8 cellular contexts compared by ENCODE assay signal in genomic region chr1:155206891-155207577, GRCh38. TPM values are rescaled to one million over a fixed set of nuclear protein-coding genes. Genes with fewer than 3 reads are reported as not detected.
DNase-seq lines count a peak whose midpoint lies in the region; ATAC-seq and TF ChIP-seq lines count a peak whose summit lies in the region.

No MANE protein-coding gene starts in this region.

- H3K36me3 ChIP-seq in HEK293 (ENCODE audit: control insufficient read depth in 2 of 2, insufficient read depth in 1 of 2, low read length in 2 of 2), result peaks cover 0 to 21% of the 10 kb centered on the region in 2 experiments; a peak in 1 of 3 replicates

- no peaks in the 10 kb centered on the region for H3K9me3 Mint-ChIP-seq in chondrocyte (ENCODE audit: low read depth)

- H3K27ac ChIP-seq in HEK293 (ENCODE audit: extremely low read depth, low read depth, low read length) (no peak overlapping the region; the same call in 1 of the 2 replicates), layer of hippocampus (ENCODE audit: low read depth, low read length) (peak overlapping the region; percentile 98)

- H3K4me3 ChIP-seq in HEK293 (ENCODE audit: low read depth, low read length), result no peak overlapping the region

- H3K4me3 Mint-ChIP-seq in chondrocyte (ENCODE audit: unreplicated experiment), result peak overlapping the region; percentile 80

- H3K27ac Mint-ChIP-seq in chondrocyte (ENCODE audit: unreplicated experiment), result peak overlapping the region; percentile 99

- H3K4me1 Mint-ChIP-seq in chondrocyte (ENCODE audit: low read depth), result peaks cover 43% of the 10 kb centered on the region

- H3K27me3 Mint-ChIP-seq in chondrocyte (ENCODE audit: low read depth), result no peaks in the 10 kb centered on the region

- no peaks in the 10 kb centered on the region for H3K9me3 ChIP-seq in HEK293 (ENCODE audit: control insufficient read depth, insufficient read depth, low read depth, low read length)

- ATAC-seq in HG02678 (IDR thresholded peaks at IDR 0.05; ENCODE audit: unreplicated experiment), result no peak

- POLR2A ChIA-PET in HEK293 (lab: Yijun Ruan, JAX), result interaction anchor here (0.7 to 1.7 kb wide), 8 partner anchors 12 to 117 kb away, joined by 3 to 8 read pairs (median 5); partner anchors contain the start of genes KRTCAP2, SCAMP3 and TRIM46

- DNase-seq in AG20443 (ENCODE audit: low spot score) (peak; percentile 73), NCI-H510A (lab: John Stamatoyannopoulos, UW) (peak; percentile 58), chondrocyte (ENCODE audit: low spot score) (peak; percentile 69)
- peak; percentile 80 for DNase-seq in activated CD4-positive, alpha-beta T cell treated with anti-CD3 and anti-CD28 coated beads for 1 hour
- peak; percentile 88 to 90 for DNase-seq in stimulated activated CD4-positive, alpha-beta T cell treated with anti-CD3 and anti-CD28 coated beads, Interleukin-1b, Interleukin-23, amount 100 ng/mL, for 4 hours (ENCODE audit: low read depth in 2 of 2)

- CTCF ChIA-PET in HEK293 (lab: Yijun Ruan, JAX), result interaction anchor here (0.5 to 3.6 kb wide), 31 partner anchors 9 to 478 kb away, joined by 3 to 28 read pairs (median 4); partner anchors contain the start of genes CLK2, KRTCAP2 and TRIM46

- peak; percentile 98 for TF ChIP-seq CTCF in HEK293 (tag by site-specific recombination; IDR thresholded peaks at IDR 0.05)
- TF ChIP-seq CTCF in chondrocyte (IDR thresholded peaks at IDR 0.05), result peak; percentile 93

- no peaks in the 10 kb centered on the region for H3K27me3 ChIP-seq in layer of hippocampus (ENCODE audit: control insufficient read depth, insufficient read depth, low read length)

- H3K4me1 ChIP-seq in HEK293 (ENCODE audit: control insufficient read depth, insufficient read depth, low read length), result peaks cover 4% of the 10 kb centered on the region

- H3K36me3 Mint-ChIP-seq in chondrocyte (ENCODE audit: low read depth), result peaks cover 2% of the 10 kb centered on the region

TF ChIP-seq in HEK293, 187 proteins besides CTCF, POLR2A, EP300 and RAD21 (continues in another document):
- TF ChIP-seq ZNF366 (tag by site-specific recombination; conservative IDR thresholded peaks at IDR 0.05), result peak; percentile 57
- no peak for TF ChIP-seq ZNF701 (tag by site-specific recombination; IDR thresholded peaks at IDR 0.05)
- no peak for TF ChIP-seq TSHZ1 (tag by site-specific recombination; IDR thresholded peaks at IDR 0.05; ENCODE audit: borderline replicate concordance)
- TF ChIP-seq ZNF350 (tag by site-specific recombination; IDR thresholded peaks at IDR 0.05), result no peak
- TF ChIP-seq ZFP69B (tag by site-specific recombination; IDR thresholded peaks at IDR 0.05), result no peak
- no peak for TF ChIP-seq PRDM1 (tag by site-specific recombination; IDR thresholded peaks at IDR 0.05)
- TF ChIP-seq ZFP37 (tag by site-specific recombination; IDR thresholded peaks at IDR 0.05), result 0 out of 2 replicates have a peak, but pooled peaks have one; percentile 51
- no peak for TF ChIP-seq ZNF354C (tag by site-specific recombination; IDR thresholded peaks at IDR 0.05; ENCODE audit: borderline replicate concordance, low read depth)
- TF ChIP-seq ZNF140 (tag by site-specific recombination; IDR thresholded peaks at IDR 0.05), result no peak
- TF ChIP-seq ZNF837 (tag by site-specific recombination; IDR thresholded peaks at IDR 0.05), result no peak
- no peak for TF ChIP-seq PATZ1 (tag by site-specific recombination; IDR thresholded peaks at IDR 0.05)
- no peak for TF ChIP-seq ZNF792 (tag by site-specific recombination; IDR thresholded peaks at IDR 0.05)
- TF ChIP-seq GLIS1 (tag by site-specific recombination; IDR thresholded peaks at IDR 0.05), result peak; percentile 75
- no peak for TF ChIP-seq GLI4 (tag by site-specific recombination; IDR thresholded peaks at IDR 0.05)
- TF ChIP-seq SALL2 (tag by site-specific recombination; IDR thresholded peaks at IDR 0.05; ENCODE audit: borderline replicate concordance), result no peak
- peak; percentile 24; the same call in 1 of the 2 replicates for TF ChIP-seq SP7 (tag by site-specific recombination; IDR thresholded peaks at IDR 0.05)
- TF ChIP-seq, protein P1, sequence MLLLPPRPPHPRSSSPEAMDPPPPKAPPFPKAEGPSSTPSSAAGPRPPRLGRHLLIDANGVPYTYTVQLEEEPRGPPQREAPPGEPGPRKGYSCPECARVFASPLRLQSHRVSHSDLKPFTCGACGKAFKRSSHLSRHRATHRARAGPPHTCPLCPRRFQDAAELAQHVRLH (tag by site-specific recombination; IDR thresholded peaks at IDR 0.05), result no peak
- TF ChIP-seq ZNF132 (tag by site-specific recombination; IDR thresholded peaks at IDR 0.05; ENCODE audit: borderline replicate concordance), result no peak
- no peak for TF ChIP-seq ZNF529 (tag by site-specific recombination; IDR thresholded peaks at IDR 0.05; ENCODE audit: insufficient replicate concordance)
- TF ChIP-seq ZNF677 (tag by site-specific recombination; IDR thresholded peaks at IDR 0.05), result no peak
- TF ChIP-seq ZNF549 (tag by site-specific recombination; IDR thresholded peaks at IDR 0.05), result no peak
- TF ChIP-seq, protein P2, sequence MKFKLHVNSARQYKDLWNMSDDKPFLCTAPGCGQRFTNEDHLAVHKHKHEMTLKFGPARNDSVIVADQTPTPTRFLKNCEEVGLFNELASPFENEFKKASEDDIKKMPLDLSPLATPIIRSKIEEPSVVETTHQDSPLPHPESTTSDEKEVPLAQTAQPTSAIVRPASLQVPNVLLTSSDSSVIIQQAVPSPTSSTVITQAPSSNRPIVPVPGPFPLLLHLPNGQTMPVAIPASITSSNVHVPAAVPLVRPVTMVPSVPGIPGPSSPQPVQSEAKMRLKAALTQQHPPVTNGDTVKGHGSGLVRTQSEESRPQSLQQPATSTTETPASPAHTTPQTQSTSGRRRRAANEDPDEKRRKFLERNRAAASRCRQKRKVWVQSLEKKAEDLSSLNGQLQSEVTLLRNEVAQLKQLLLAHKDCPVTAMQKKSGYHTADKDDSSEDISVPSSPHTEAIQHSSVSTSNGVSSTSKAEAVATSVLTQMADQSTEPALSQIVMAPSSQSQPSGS (tag by site-specific recombination; IDR thresholded peaks at IDR 0.05; ENCODE audit: low read depth), result no peak
- no peak for TF ChIP-seq BCL6B (tag by site-specific recombination; IDR thresholded peaks at IDR 0.05)

RNA-seq across cellular contexts. Expression of gene THBS3, which starts 0.7 kb away (rescaled TPM):
- total RNA-seq in chondrocyte, result 112 to 127 TPM (median 118 TPM) in 3 replicates

RNA-seq across cellular contexts. Expression of gene MTX1, which starts 1.5 kb away (rescaled TPM):
- 28.2 to 49.1 TPM (median 29.8 TPM) in 3 replicates for total RNA-seq in chondrocyte

RNA-seq across cellular contexts. Expression of gene TRIM46, which starts 33.4 kb away (rescaled TPM):
- 9.6 to 10.7 TPM (median 9.7 TPM) in 3 replicates for total RNA-seq in chondrocyte

RNA-seq across cellular contexts. Expression of gene KRTCAP2, which starts 33.9 kb away (rescaled TPM):
- total RNA-seq in chondrocyte, result 159 to 202 TPM (median 174 TPM) in 3 replicates

RNA-seq across cellular contexts. Expression of gene ENTREP3, which starts 48.2 kb away (rescaled TPM):
- 34.0 to 42.8 TPM (median 42.8 TPM) in 3 replicates for total RNA-seq in chondrocyte
